In the genomic region with DNA sequence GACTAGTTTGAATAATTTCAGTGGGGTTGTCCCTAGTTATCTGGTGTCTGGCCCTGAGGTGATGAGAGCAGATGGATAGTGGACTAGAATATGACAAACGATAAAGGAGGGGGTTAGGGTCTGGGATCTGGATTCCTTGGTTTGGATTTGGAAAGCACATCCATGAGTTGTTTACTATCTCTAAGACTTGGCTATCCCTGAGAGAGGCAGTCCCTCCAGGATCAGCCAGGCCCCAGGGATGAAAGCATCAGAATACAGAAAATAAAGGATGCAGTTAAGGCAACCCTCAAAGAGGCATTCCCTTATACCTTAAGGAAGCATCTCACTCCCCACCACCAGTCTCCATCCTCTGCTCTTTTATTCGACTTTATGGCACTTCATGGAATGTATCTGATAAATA, we compare ENCODE assay signal across 31 cellular contexts.
"Had no signal": no experiment of that assay in that cellular context is flagged by ENCODE, and none has a peak within 500 bp of the region (broad histone marks: within the 10 kb centered on the region; RNA-seq: fewer than 3 reads in every experiment).

No MANE protein-coding gene starts in this region.

- H3K4me3 ChIP-seq: adrenal gland, body of pancreas, coronary artery, dorsolateral prefrontal cortex had no signal

- H3K36me3 ChIP-seq: adrenal gland had no signal

- H3K9me3 ChIP-seq: adrenal gland, body of pancreas had no signal

- H3K36me3 Mint-ChIP-seq: activated CD4-positive, alpha-beta memory T cell treated with anti-CD3 and anti-CD28 coated beads for 36 hours; activated CD8-positive, alpha-beta memory T cell treated with anti-CD3 and anti-CD28 coated beads, Interleukin-2, amount 10 ng/mL, durations not matched to agents 7 days and 5 days; activated naive CD4-positive, alpha-beta T cell treated with anti-CD3 and anti-CD28 coated beads, Interleukin-2, amount 50 U/mL, for 24 hours; activated naive CD8-positive, alpha-beta T cell treated with anti-CD3 and anti-CD28 coated beads for 36 hours had no signal

- H3K27ac Mint-ChIP-seq: activated CD4-positive, alpha-beta memory T cell treated with anti-CD3 and anti-CD28 coated beads for 36 hours; activated CD4-positive, alpha-beta T cell treated with anti-CD3 and anti-CD28 coated beads for 36 hours; activated CD4-positive, alpha-beta T cell treated with anti-CD3 and anti-CD28 coated beads, Interleukin-2, amount 10 ng/mL, durations not matched to agents 24 days and 14 days; activated CD8-positive, alpha-beta memory T cell treated with anti-CD3 and anti-CD28 coated beads, Interleukin-2, amount 10 ng/mL, durations not matched to agents 7 days and 5 days; activated CD8-positive, alpha-beta T cell treated with anti-CD3 and anti-CD28 coated beads, Interleukin-2, amount 10 ng/mL, durations not matched to agents 7 days and 5 days; activated naive CD4-positive, alpha-beta T cell treated with anti-CD3 and anti-CD28 coated beads for 36 hours; activated naive CD4-positive, alpha-beta T cell treated with anti-CD3 and anti-CD28 coated beads, Interleukin-2, amount 50 U/mL, for 24 hours; activated naive CD8-positive, alpha-beta T cell treated with anti-CD3 and anti-CD28 coated beads for 36 hours; activated naive CD8-positive, alpha-beta T cell treated with anti-CD3 and anti-CD28 coated beads, Interleukin-2, amount 50 U/mL, for 24 hours; activated T-helper 1 cell treated with anti-CD3 and anti-CD28 coated beads, Interleukin-12 subunit alpha, Interleukin-12 subunit beta, Interleukin-2, Interleukin-4 antibody, amounts not matched to agents 30 ng/mL and 10 ng/mL and 1 ng/mL, durations not matched to agents 14 hours and 24 hours and 36 hours; activated T-helper 2 cell treated with anti-CD3 and anti-CD28 coated beads, Interferon-gamma antibody, Interleukin-2, Interleukin-4, amounts not matched to agents 10 μg/mL and 5 μg/mL and 100 μg/mL, durations not matched to agents 14 hours and 24 hours and 36 hours; dendritic cell treated with granulocyte-macrophage colony-stimulating factor and Interleukin-4, amounts not matched to agents 40 ng/mL and 50 ng/mL, for 4 days; endodermal cell had no signal

- H3K4me1 ChIP-seq: adrenal gland had no signal

- H3K27ac ChIP-seq: adrenal gland, body of pancreas had no signal

- H3K4me3 Mint-ChIP-seq: activated CD4-positive, alpha-beta memory T cell treated with anti-CD3 and anti-CD28 coated beads for 36 hours; activated CD4-positive, alpha-beta T cell treated with anti-CD3 and anti-CD28 coated beads for 36 hours; activated CD4-positive, alpha-beta T cell treated with anti-CD3 and anti-CD28 coated beads, Interleukin-2, amount 10 ng/mL, durations not matched to agents 24 days and 14 days; activated CD8-positive, alpha-beta memory T cell treated with anti-CD3 and anti-CD28 coated beads, Interleukin-2, amount 10 ng/mL, durations not matched to agents 7 days and 5 days; activated CD8-positive, alpha-beta T cell treated with anti-CD3 and anti-CD28 coated beads, Interleukin-2, amount 10 ng/mL, durations not matched to agents 7 days and 5 days; activated naive CD4-positive, alpha-beta T cell treated with anti-CD3 and anti-CD28 coated beads for 36 hours; activated naive CD4-positive, alpha-beta T cell treated with anti-CD3 and anti-CD28 coated beads, Interleukin-2, amount 50 U/mL, for 24 hours; activated naive CD8-positive, alpha-beta T cell treated with anti-CD3 and anti-CD28 coated beads for 36 hours; activated naive CD8-positive, alpha-beta T cell treated with anti-CD3 and anti-CD28 coated beads, Interleukin-2, amount 50 U/mL, for 24 hours; activated T-helper 1 cell treated with anti-CD3 and anti-CD28 coated beads, Interleukin-12 subunit alpha, Interleukin-12 subunit beta, Interleukin-2, Interleukin-4 antibody, amounts not matched to agents 30 ng/mL and 10 ng/mL and 1 ng/mL, durations not matched to agents 14 hours and 24 hours and 36 hours; dendritic cell treated with granulocyte-macrophage colony-stimulating factor and Interleukin-4, amounts not matched to agents 40 ng/mL and 50 ng/mL, for 4 days; endodermal cell had no signal

- H3K9me3 Mint-ChIP-seq: activated CD4-positive, alpha-beta memory T cell treated with anti-CD3 and anti-CD28 coated beads for 36 hours; activated CD4-positive, alpha-beta T cell treated with anti-CD3 and anti-CD28 coated beads, Interleukin-2, amount 10 ng/mL, durations not matched to agents 24 days and 14 days; activated naive CD4-positive, alpha-beta T cell treated with anti-CD3 and anti-CD28 coated beads for 36 hours; activated naive CD4-positive, alpha-beta T cell treated with anti-CD3 and anti-CD28 coated beads, Interleukin-2, amount 50 U/mL, for 24 hours; activated naive CD8-positive, alpha-beta T cell treated with anti-CD3 and anti-CD28 coated beads for 36 hours; activated naive CD8-positive, alpha-beta T cell treated with anti-CD3 and anti-CD28 coated beads, Interleukin-2, amount 50 U/mL, for 24 hours; activated T-helper 1 cell treated with anti-CD3 and anti-CD28 coated beads, Interleukin-12 subunit alpha, Interleukin-12 subunit beta, Interleukin-2, Interleukin-4 antibody, amounts not matched to agents 30 ng/mL and 10 ng/mL and 1 ng/mL, durations not matched to agents 14 hours and 24 hours and 36 hours; activated T-helper 2 cell treated with anti-CD3 and anti-CD28 coated beads, Interferon-gamma antibody, Interleukin-2, Interleukin-4, amounts not matched to agents 10 μg/mL and 5 μg/mL and 100 μg/mL, durations not matched to agents 14 hours and 24 hours and 36 hours; dendritic cell treated with granulocyte-macrophage colony-stimulating factor and Interleukin-4, amounts not matched to agents 40 ng/mL and 50 ng/mL, for 4 days had no signal

- DNase-seq: activated CD4-positive, alpha-beta memory T cell treated with anti-CD3 and anti-CD28 coated beads for 36 hours; activated CD4-positive, alpha-beta T cell treated with anti-CD3 and anti-CD28 coated beads for 36 hours; activated CD4-positive, alpha-beta T cell treated with anti-CD3 and anti-CD28 coated beads, Interleukin-2, amount 10 ng/mL, durations not matched to agents 24 days and 14 days; activated CD4-positive, CD25-positive, alpha-beta regulatory T cell; activated CD4-positive, CD25-positive, alpha-beta regulatory T cell treated with anti-CD3 and anti-CD28 coated beads, Interleukin-2, amount 50 U/mL, for 72 hours; activated CD8-positive, alpha-beta memory T cell treated with anti-CD3 and anti-CD28 coated beads, Interleukin-2, amount 10 ng/mL, durations not matched to agents 7 days and 5 days; activated CD8-positive, alpha-beta memory T cell treated with anti-CD3 and anti-CD28 coated beads, Interleukin-2, amount 50 U/mL, for 4 hours; activated CD8-positive, alpha-beta T cell treated with anti-CD3 and anti-CD28 coated beads, Interleukin-2, amount 10 ng/mL, durations not matched to agents 7 days and 5 days; activated effector memory CD4-positive, alpha-beta T cell treated with anti-CD3 and anti-CD28 coated beads, Interleukin-2, amount 50 U/mL, for 16 hours; activated naive CD4-positive, alpha-beta T cell treated with anti-CD3 and anti-CD28 coated beads for 36 hours; activated naive CD8-positive, alpha-beta T cell treated with anti-CD3 and anti-CD28 coated beads for 36 hours; activated naive CD8-positive, alpha-beta T cell treated with anti-CD3 and anti-CD28 coated beads, Interleukin-2, amount 50 U/mL, for 24 hours; activated T-cell treated with anti-CD3 and anti-CD28 coated beads, Interleukin-2, amount 50 U/mL, for 1 hour; activated T-cell treated with anti-CD3 and anti-CD28 coated beads, Interleukin-2, amount 50 U/mL, for 48 hours; adrenal gland; amygdala; aorta; body of pancreas; central memory CD4-positive, alpha-beta T cell; cerebellar nuclear complex; dorsolateral prefrontal cortex; effector memory CD4-positive, alpha-beta T cell; endodermal cell; foreskin fibroblast; T-helper 2 cell had no signal

- H3K27me3 ChIP-seq: adrenal gland, body of pancreas, dorsolateral prefrontal cortex had no signal

- H3K27me3 Mint-ChIP-seq: dendritic cell treated with granulocyte-macrophage colony-stimulating factor and Interleukin-4, amounts not matched to agents 40 ng/mL and 50 ng/mL, for 4 days had no signal

- ATAC-seq: activated CD4-positive, alpha-beta T cell treated with anti-CD3 and anti-CD28 coated beads for 36 hours; activated CD8-positive, alpha-beta memory T cell treated with anti-CD3 and anti-CD28 coated beads, Interleukin-2, amount 10 ng/mL, durations not matched to agents 7 days and 5 days; activated CD8-positive, alpha-beta T cell treated with anti-CD3 and anti-CD28 coated beads, Interleukin-2, amount 10 ng/mL, durations not matched to agents 7 days and 5 days; activated naive CD8-positive, alpha-beta T cell treated with anti-CD3 and anti-CD28 coated beads, Interleukin-2, amount 50 U/mL, for 24 hours; body of pancreas; esophagus mucosa had no signal

- H3K4me1 Mint-ChIP-seq: activated CD4-positive, alpha-beta T cell treated with anti-CD3 and anti-CD28 coated beads for 36 hours; activated CD4-positive, alpha-beta T cell treated with anti-CD3 and anti-CD28 coated beads, Interleukin-2, amount 10 ng/mL, durations not matched to agents 24 days and 14 days; activated CD8-positive, alpha-beta memory T cell treated with anti-CD3 and anti-CD28 coated beads, Interleukin-2, amount 10 ng/mL, durations not matched to agents 7 days and 5 days; activated naive CD4-positive, alpha-beta T cell treated with anti-CD3 and anti-CD28 coated beads, Interleukin-2, amount 50 U/mL, for 24 hours; activated naive CD8-positive, alpha-beta T cell treated with anti-CD3 and anti-CD28 coated beads for 36 hours; activated naive CD8-positive, alpha-beta T cell treated with anti-CD3 and anti-CD28 coated beads, Interleukin-2, amount 50 U/mL, for 24 hours had no signal
